12 cellular contexts compared by ENCODE assay signal in genomic region chr10:22621726-22622125, GRCh38.
A peak's percentile ranks its signal among the peaks of the same experiment; 100 is the strongest.
DNase-seq lines count a peak whose midpoint lies in the region; ATAC-seq and TF ChIP-seq lines count a peak whose summit lies in the region.
"Had no signal": no experiment of that assay in that cellular context is flagged by ENCODE, and none has a peak within 500 bp of the region (broad histone marks: within the 10 kb centered on the region; RNA-seq: fewer than 3 reads in every experiment).

No MANE protein-coding gene starts in this region.

- no peak overlapping the region for H3K4me3 Mint-ChIP-seq in activated CD4-positive, alpha-beta T cell treated with anti-CD3 and anti-CD28 coated beads, Interleukin-2, amount 10 ng/mL, durations not matched to agents 7 days and 5 days
- no peak overlapping the region for H3K4me3 Mint-ChIP-seq in activated CD8-positive, alpha-beta T cell treated with anti-CD3 and anti-CD28 coated beads for 36 hours
- peak overlapping the region; percentile 25 to 55 (median 45) for H3K4me3 Mint-ChIP-seq in immature natural killer cell
- H3K4me3 Mint-ChIP-seq in stimulated activated naive B cell treated with anti-CD40 and anti-IgM and Interleukin-4, amounts not matched to agents 10 μg/mL and 1 μg/mL and 100 μg/mL, for 72 hours: no peak overlapping the region

- H3K36me3 Mint-ChIP-seq in activated CD4-positive, alpha-beta T cell treated with anti-CD3 and anti-CD28 coated beads, Interleukin-2, amount 10 ng/mL, durations not matched to agents 7 days and 5 days (ENCODE audit: low read depth): peaks cover 25% of the 10 kb centered on the region
- H3K36me3 Mint-ChIP-seq in activated CD8-positive, alpha-beta T cell treated with anti-CD3 and anti-CD28 coated beads for 36 hours (ENCODE audit: low read depth): peaks cover 20% of the 10 kb centered on the region
- H3K36me3 Mint-ChIP-seq in immature natural killer cell: peaks cover 0 to 11% (median 4%) of the 10 kb centered on the region in 3 donors
- H3K36me3 Mint-ChIP-seq in stimulated activated naive B cell treated with anti-CD40 and anti-IgM and Interleukin-4, amounts not matched to agents 10 μg/mL and 1 μg/mL and 100 μg/mL, for 72 hours: peaks cover 10 to 15% of the 10 kb centered on the region in 2 donors

- intact Hi-C loops in activated CD8-positive, alpha-beta T cell treated with anti-CD3 and anti-CD28 coated beads for 36 hours (cut with micrococcal nuclease): no loop called here
- intact Hi-C loops in left ventricle myocardium superior (cut with micrococcal nuclease): no loop called here

- TF ChIP-seq CTCF in activated CD8-positive, alpha-beta T cell treated with anti-CD3 and anti-CD28 coated beads for 36 hours (IDR thresholded peaks at IDR 0.05): no peak

- CTCF ChIA-PET in activated CD4-positive, alpha-beta T cell treated with anti-CD3 and anti-CD28 coated beads, Interleukin-2, amount 10 ng/mL, durations not matched to agents 7 days and 5 days (lab: Charles Lee): interaction anchor here (1.0 to 1.1 kb wide), 3 partner anchors 8 to 20 kb away, joined by 3 read pairs; no protein-coding TSS in a partner anchor
- CTCF ChIA-PET in activated CD8-positive, alpha-beta T cell treated with anti-CD3 and anti-CD28 coated beads for 36 hours (lab: Charles Lee): interaction anchor here (1.4 to 3.0 kb wide), 3 partner anchors 7 to 14 kb away, joined by 3 to 13 read pairs (median 6); no protein-coding TSS in a partner anchor

- POLR2A ChIA-PET in activated CD4-positive, alpha-beta T cell treated with anti-CD3 and anti-CD28 coated beads, Interleukin-2, amount 10 ng/mL, durations not matched to agents 7 days and 5 days (lab: Charles Lee): no interaction called here
- POLR2A ChIA-PET in activated CD8-positive, alpha-beta T cell treated with anti-CD3 and anti-CD28 coated beads for 36 hours (lab: Charles Lee): interaction anchor here (1.7 to 2.7 kb wide), 3 partner anchors 9 to 21 kb away, joined by 4 to 10 read pairs (median 6); no protein-coding TSS in a partner anchor

- H3K27ac Mint-ChIP-seq in activated CD4-positive, alpha-beta T cell treated with anti-CD3 and anti-CD28 coated beads, Interleukin-2, amount 10 ng/mL, durations not matched to agents 7 days and 5 days: peak overlapping the region; percentile 7
- H3K27ac Mint-ChIP-seq in activated CD8-positive, alpha-beta T cell treated with anti-CD3 and anti-CD28 coated beads for 36 hours: peak overlapping the region; percentile 82
- H3K27ac Mint-ChIP-seq in immature natural killer cell: peak overlapping the region; percentile 90 to 100 (median 96)
- H3K27ac Mint-ChIP-seq in stimulated activated naive B cell treated with anti-CD40 and anti-IgM and Interleukin-4, amounts not matched to agents 10 μg/mL and 1 μg/mL and 100 μg/mL, for 72 hours: peak overlapping the region; percentile 56

- no peak for ATAC-seq in activated CD8-positive, alpha-beta T cell treated with anti-CD3 and anti-CD28 coated beads for 36 hours
- ATAC-seq in stimulated activated naive B cell treated with anti-CD40 and anti-IgM and Interleukin-4, amounts not matched to agents 10 μg/mL and 1 μg/mL and 100 μg/mL, for 72 hours (replicated peaks): no peak
- ATAC-seq in left ventricle myocardium superior: no peak

- peaks cover 91% of the 10 kb centered on the region for H3K4me1 Mint-ChIP-seq in activated CD4-positive, alpha-beta T cell treated with anti-CD3 and anti-CD28 coated beads, Interleukin-2, amount 10 ng/mL, durations not matched to agents 7 days and 5 days
- peaks cover 96% of the 10 kb centered on the region for H3K4me1 Mint-ChIP-seq in activated CD8-positive, alpha-beta T cell treated with anti-CD3 and anti-CD28 coated beads for 36 hours (ENCODE audit: low read depth)
- H3K4me1 Mint-ChIP-seq in immature natural killer cell: peaks cover 99 to 100% of the 10 kb centered on the region in 2 donors
- H3K4me1 Mint-ChIP-seq in stimulated activated naive B cell treated with anti-CD40 and anti-IgM and Interleukin-4, amounts not matched to agents 10 μg/mL and 1 μg/mL and 100 μg/mL, for 72 hours: peaks cover 45 to 71% of the 10 kb centered on the region in 2 donors

- H3K27me3 Mint-ChIP-seq in activated CD4-positive, alpha-beta T cell treated with anti-CD3 and anti-CD28 coated beads, Interleukin-2, amount 10 ng/mL, durations not matched to agents 7 days and 5 days: no peaks in the 10 kb centered on the region
- H3K27me3 Mint-ChIP-seq in activated CD8-positive, alpha-beta T cell treated with anti-CD3 and anti-CD28 coated beads for 36 hours: no peaks in the 10 kb centered on the region
- peaks cover 0 to 8% (median 3%) of the 10 kb centered on the region in 3 donors for H3K27me3 Mint-ChIP-seq in immature natural killer cell (ENCODE audit: low read depth in 3 of 3)
- no peaks in the 10 kb centered on the region for H3K27me3 Mint-ChIP-seq in stimulated activated naive B cell treated with anti-CD40 and anti-IgM and Interleukin-4, amounts not matched to agents 10 μg/mL and 1 μg/mL and 100 μg/mL, for 72 hours

- no peak for DNase-seq in activated CD4-positive, alpha-beta T cell treated with anti-CD3 and anti-CD28 coated beads, Interleukin-2, amount 10 ng/mL, durations not matched to agents 7 days and 5 days
- DNase-seq in activated CD4-positive, alpha-beta T cell treated with anti-CD3 and anti-CD28 coated beads for 4 hours: no peak
- no peak for DNase-seq in activated CD8-positive, alpha-beta T cell treated with anti-CD3 and anti-CD28 coated beads for 36 hours
- DNase-seq in immature natural killer cell (no peak), SHP77 treated with DMSO at 0.1 percent for 48 hours (lab: John Stamatoyannopoulos, UW) (no peak), left ventricle myocardium superior (no peak), cerebellar cortex (ENCODE audit: low spot score) (no peak)
- DNase-seq in stimulated activated naive B cell treated with anti-CD40 and anti-IgM and Interleukin-4, amounts not matched to agents 10 μg/mL and 1 μg/mL and 100 μg/mL, for 72 hours: no peak
- DNase-seq: activated CD8-positive, alpha-beta memory T cell treated with anti-CD3 and anti-CD28 coated beads, Interleukin-2, amount 50 U/mL, for 4 hours; foreskin melanocyte; GOT3; NCI-H1436 treated with DMSO at 0.1 percent for 48 hours had no signal

- H3K9me3 Mint-ChIP-seq in activated CD4-positive, alpha-beta T cell treated with anti-CD3 and anti-CD28 coated beads, Interleukin-2, amount 10 ng/mL, durations not matched to agents 7 days and 5 days: no peaks in the 10 kb centered on the region
- no peaks in the 10 kb centered on the region for H3K9me3 Mint-ChIP-seq in activated CD8-positive, alpha-beta T cell treated with anti-CD3 and anti-CD28 coated beads for 36 hours
- H3K9me3 Mint-ChIP-seq in immature natural killer cell: no peaks in the 10 kb centered on the region
- H3K9me3 Mint-ChIP-seq in stimulated activated naive B cell treated with anti-CD40 and anti-IgM and Interleukin-4, amounts not matched to agents 10 μg/mL and 1 μg/mL and 100 μg/mL, for 72 hours: no peaks in the 10 kb centered on the region

Comparison
In these comparisons a context has a peak if more than half of its experiments do, and no peak if none do; other contexts are left out.
1. H3K27ac Mint-ChIP-seq: peak in every context shown above with its lines; median percentile 96 in immature natural killer cell; 82 in activated CD8-positive, alpha-beta T cell treated with anti-CD3 and anti-CD28 coated beads for 36 hours; 56 in stimulated activated naive B cell treated with anti-CD40 and anti-IgM and Interleukin-4, amounts not matched to agents 10 μg/mL and 1 μg/mL and 100 μg/mL, for 72 hours; 7 in activated CD4-positive, alpha-beta T cell treated with anti-CD3 and anti-CD28 coated beads, Interleukin-2, amount 10 ng/mL, durations not matched to agents 7 days and 5 days.
2. H3K4me3 Mint-ChIP-seq: peak in immature natural killer cell (5 of 5); none in activated CD4-positive, alpha-beta T cell treated with anti-CD3 and anti-CD28 coated beads, Interleukin-2, amount 10 ng/mL, durations not matched to agents 7 days and 5 days (single experiment), activated CD8-positive, alpha-beta T cell treated with anti-CD3 and anti-CD28 coated beads for 36 hours (single experiment) and stimulated activated naive B cell treated with anti-CD40 and anti-IgM and Interleukin-4, amounts not matched to agents 10 μg/mL and 1 μg/mL and 100 μg/mL, for 72 hours (0 of 2).